In genomic region chr1:115063238-115063901, GRCh38 we compare ENCODE assay signal across 11 cellular contexts. TPM values are rescaled to one million over a fixed set of nuclear protein-coding genes. Genes with fewer than 3 reads are reported as not detected.
DNase-seq lines count a peak whose midpoint lies in the region; ATAC-seq, FAIRE-seq and TF ChIP-seq lines count a peak whose summit lies in the region.
"Had no signal": no experiment of that assay in that cellular context is flagged by ENCODE, and none has a peak within 500 bp of the region (broad histone marks: within the 10 kb centered on the region; RNA-seq: fewer than 3 reads in every experiment).

No MANE protein-coding gene starts in this region.

- 0 out of 5 replicates have a peak, but pooled peaks cover 0 to 5% of the 10 kb centered on the region in 2 experiments for H3K27me3 ChIP-seq in K562 (ENCODE audit: control insufficient read depth in 2 of 2, insufficient read depth in 2 of 2, low read length in 2 of 2)
- no peaks in the 10 kb centered on the region for H3K27me3 ChIP-seq in right lobe of liver

- H3K9me1 ChIP-seq in K562 (ENCODE audit: control insufficient read depth, insufficient read depth, low read length), result no peaks in the 10 kb centered on the region

- DNase-seq in activated T-cell treated with anti-CD3 and anti-CD28 coated beads, Interleukin-2, amount 50 U/mL, for 72 hours, result peak; percentile 39 to 47
- DNase-seq in activated T-cell treated with anti-CD3 and anti-CD28 coated beads, Interleukin-2, amount 50 U/mL, for 48 hours, result no peak
- DNase-seq in RPMI7951 (ENCODE audit: low read depth) (peak; percentile 92), K562 (ENCODE audit: extremely low read depth in 1 of 4, low spot score in 3 of 4) (no peak), NCI-H128 (lab: John Stamatoyannopoulos, UW; ENCODE audit: unreplicated experiment) (no peak), right lobe of liver (no peak)
- DNase-seq: NCI-H2029 treated with DMSO at 0.1 percent for 48 hours, WERI-Rb-1 had no signal

- TF ChIP-seq POLR2A in K562 (conservative IDR thresholded peaks at IDR 0.05), result no peak
- TF ChIP-seq POLR2A in right lobe of liver (IDR thresholded peaks at IDR 0.05), result no peak

- WGBS in K562 (ENCODE audit: insufficient coverage, low coverage, missing lambda C conversion rate), result under 1% methylated on average over 7 of the region's 7 CpGs
- 51% methylated on average over 7 of the region's 7 CpGs for WGBS in right lobe of liver (ENCODE audit: insufficient coverage, low coverage, low lambda C conversion rate, missing lambda C conversion rate)

- POLR2A ChIA-PET in K562 (lab: Yijun Ruan, JAX), result interaction anchor here (1.6 kb wide), 1 partner anchor 18 kb away, joined by 3 read pairs; no protein-coding TSS in a partner anchor

- BruUV-seq in K562 (replicated peaks; lab: Mats Ljungman, UMichigan), result no TSS peak

- H3K4me2 ChIP-seq in K562 (ENCODE audit: insufficient read depth, low read length), result no peak overlapping the region

- no peak overlapping the region for H3K4me3 ChIP-seq in K562
- no peak overlapping the region for H3K4me3 ChIP-seq in right lobe of liver

- H2AFZ ChIP-seq in K562 (ENCODE audit: low read depth, low read length), result no peak overlapping the region

- FAIRE-seq in K562 (lab: Jason Lieb, UNC), result no peak

- no peak for TF ChIP-seq EP300 in K562 (IDR thresholded peaks at IDR 0.05; ENCODE audit: low read length)

- no peaks in the 10 kb centered on the region for H3K4me1 ChIP-seq in K562 (replicated peaks in 1 of 2; ENCODE audit: control insufficient read depth in 2 of 2, insufficient read depth in 2 of 2, low read length in 2 of 2)
- H3K4me1 ChIP-seq in right lobe of liver, result no peaks in the 10 kb centered on the region

- H3K36me3 Mint-ChIP-seq in activated T-cell treated with anti-CD3 and anti-CD28 coated beads, Interleukin-2, amount 50 U/mL, for 72 hours (ENCODE audit: insufficient read depth in 2 of 2), result peaks cover 0 to 3% of the 10 kb centered on the region in 2 donors
- H3K36me3 Mint-ChIP-seq in stimulated activated naive CD8-positive, alpha-beta T cell treated with anti-CD3 and anti-CD28 coated beads, Interleukin-15, Interleukin-2, amounts not matched to agents 100 ng/mL and 50 ng/mL, for 24 hours (ENCODE audit: low read depth), result no peaks in the 10 kb centered on the region

- intact Hi-C loops in K562 (cut with micrococcal nuclease) (no loop called here), right lobe of liver (cut with DNase I) (no loop called here)

- no peak for TF ChIP-seq RAD21 in K562 (CRISPR knock-in tag; conservative IDR thresholded peaks at IDR 0.05 in 1 of 2, IDR thresholded peaks at IDR 0.05 in 1 of 2)

- H3K27ac ChIP-seq in K562 (ENCODE audit: extremely low read depth, low read depth, low read length) (no peak overlapping the region), right lobe of liver (no peak overlapping the region)
- H3K27ac ChIP-seq: WERI-Rb-1 had no signal

- ATAC-seq in activated T-cell treated with anti-CD3 and anti-CD28 coated beads, Interleukin-2, amount 50 U/mL, for 72 hours (replicated peaks in 1 of 2), result peak; percentile 74 to 77
- no peak for ATAC-seq in K562
- no peak for ATAC-seq in GM21529 (IDR thresholded peaks at IDR 0.05; ENCODE audit: unreplicated experiment)
- ATAC-seq in right lobe of liver, result no peak

- H3K9ac ChIP-seq in K562 (ENCODE audit: insufficient read depth in 1 of 2, low read depth in 2 of 2, low read length in 2 of 2), result no peak overlapping the region

- no peaks in the 10 kb centered on the region for H3K79me2 ChIP-seq in K562 (ENCODE audit: control insufficient read depth, insufficient read depth, low read length)

- H3K36me3 ChIP-seq in K562 (ENCODE audit: control insufficient read depth, insufficient read depth, low read length) (no peaks in the 10 kb centered on the region), right lobe of liver (no peaks in the 10 kb centered on the region)
- H3K36me3 ChIP-seq: WERI-Rb-1 had no signal

- peak overlapping the region; percentile 70 to 74 for H3K4me3 Mint-ChIP-seq in activated T-cell treated with anti-CD3 and anti-CD28 coated beads, Interleukin-2, amount 50 U/mL, for 72 hours
- H3K4me3 Mint-ChIP-seq in stimulated activated naive CD8-positive, alpha-beta T cell treated with anti-CD3 and anti-CD28 coated beads, Interleukin-15, Interleukin-2, amounts not matched to agents 100 ng/mL and 50 ng/mL, for 24 hours, result peak overlapping the region; percentile 61

- CTCF ChIA-PET in K562 (lab: Yijun Ruan, JAX; ENCODE audit: low intra/inter-chr PET ratio), result no interaction called here

- TF ChIP-seq CTCF in K562 (IDR thresholded peaks at IDR 0.05 in 2 of 3, conservative IDR thresholded peaks at IDR 0.05 in 1 of 3; ENCODE audit: insufficient read depth in 2 of 3, low read depth in 1 of 3, low read length in 3 of 3), result no peak
- no peak for TF ChIP-seq CTCF in right lobe of liver (IDR thresholded peaks at IDR 0.05)

- H4K20me1 ChIP-seq in K562 (replicated peaks; ENCODE audit: control insufficient read depth, insufficient read depth, low read length), result no peaks in the 10 kb centered on the region; the same call in 1 of the 2 replicates

- H3K9me3 ChIP-seq in K562 (replicated peaks; ENCODE audit: control insufficient read depth, insufficient read depth, low read depth, low read length) (no peaks in the 10 kb centered on the region), right lobe of liver (no peaks in the 10 kb centered on the region)

- in situ Hi-C loops in K562 (cut with MboI), result loop anchor here (25.0 kb wide), 1 partner anchor 1076 kb away; the partner anchor contains the start of gene OLFML3

- no peaks in the 10 kb centered on the region for H3K9me3 Mint-ChIP-seq in activated T-cell treated with anti-CD3 and anti-CD28 coated beads, Interleukin-2, amount 50 U/mL, for 72 hours
- H3K9me3 Mint-ChIP-seq in stimulated activated naive CD8-positive, alpha-beta T cell treated with anti-CD3 and anti-CD28 coated beads, Interleukin-15, Interleukin-2, amounts not matched to agents 100 ng/mL and 50 ng/mL, for 24 hours, result no peaks in the 10 kb centered on the region

- H3K27ac Mint-ChIP-seq in activated T-cell treated with anti-CD3 and anti-CD28 coated beads, Interleukin-2, amount 50 U/mL, for 72 hours, result peak overlapping the region; percentile 54
- peak overlapping the region; percentile 92 for H3K27ac Mint-ChIP-seq in stimulated activated naive CD8-positive, alpha-beta T cell treated with anti-CD3 and anti-CD28 coated beads, Interleukin-15, Interleukin-2, amounts not matched to agents 100 ng/mL and 50 ng/mL, for 24 hours

- peaks cover 41% of the 10 kb centered on the region for H3K4me1 Mint-ChIP-seq in activated T-cell treated with anti-CD3 and anti-CD28 coated beads, Interleukin-2, amount 50 U/mL, for 72 hours (ENCODE audit: low read depth)
- H3K4me1 Mint-ChIP-seq in stimulated activated naive CD8-positive, alpha-beta T cell treated with anti-CD3 and anti-CD28 coated beads, Interleukin-15, Interleukin-2, amounts not matched to agents 100 ng/mL and 50 ng/mL, for 24 hours (ENCODE audit: low read depth), result peaks cover 40% of the 10 kb centered on the region

- no peaks in the 10 kb centered on the region for H3K27me3 Mint-ChIP-seq in activated T-cell treated with anti-CD3 and anti-CD28 coated beads, Interleukin-2, amount 50 U/mL, for 72 hours (ENCODE audit: low read depth)
- no peaks in the 10 kb centered on the region for H3K27me3 Mint-ChIP-seq in stimulated activated naive CD8-positive, alpha-beta T cell treated with anti-CD3 and anti-CD28 coated beads, Interleukin-15, Interleukin-2, amounts not matched to agents 100 ng/mL and 50 ng/mL, for 24 hours

RNA-seq across cellular contexts. Expression of gene TSPAN2, which starts 25.9 kb away (rescaled TPM):
- 1 to 10 TPM; 2.1 to 4.3 TPM for total RNA-seq in activated T-cell treated with anti-CD3 and anti-CD28 coated beads, Interleukin-2, amount 50 U/mL, for 72 hours
- total RNA-seq in RPMI7951 (2014; rRNA removed; shearing (Covaris generic)), result 0.49 and 1.4 TPM in 2 replicates
- not detected in 2 replicates for total RNA-seq in K562 (2011; cell fraction: chromatin; rRNA removed; ENCODE audit: low replicate concordance)
- total RNA-seq in K562 (2011; cell fraction: nucleolus; rRNA removed), result not detected in 2 replicates
- not detected in 2 replicates for total RNA-seq in K562 (2011; cell fraction: nucleoplasm; rRNA removed)
- total RNA-seq in K562 (2014; rRNA removed), result not detected in 2 replicates
- total RNA-seq in K562 (2014; rRNA removed; fragmentation: Illumina TruSeq; extraction: Trizol), result not detected in 2 replicates
- not detected in 2 replicates for total RNA-seq in K562 (2015; rRNA removed; fragmentation: Illumina TruSeq; extraction: Trizol)
- not detected in 2 replicates for total RNA-seq in K562 (2021)
- polyA plus RNA-seq in K562 (2011; rRNA removed), result not detected in 2 replicates
- polyA plus RNA-seq in K562 (2011; cell fraction: cytosol; rRNA removed), result not detected in 2 replicates
- not detected in 2 replicates for polyA plus RNA-seq in K562 (2011; cell fraction: nucleus; rRNA removed)
- polyA plus RNA-seq in K562 (2012), result not detected in 2 replicates
- polyA plus RNA-seq in K562 (2014; fragmentation: Illumina TruSeq; extraction: Trizol), result not detected in 2 replicates
- polyA plus RNA-seq in K562 (2014; fragmentation: Nextera tagmentation; extraction: Ambion mirVana), result not detected
- polyA plus RNA-seq in K562 (2014; rRNA removed), result not detected in 2 replicates
- not detected in 2 replicates for polyA minus RNA-seq in K562 (2011; rRNA and poly(A)+ RNA removed)
- not detected in 2 replicates for polyA minus RNA-seq in K562 (2011; cell fraction: cytosol; rRNA and poly(A)+ RNA removed)
- not detected in 2 replicates for polyA minus RNA-seq in K562 (2011; cell fraction: nucleus; rRNA and poly(A)+ RNA removed)
- under 1 TPM in 4 of 6 experiments, not detected in 2; 0.35 to 0.55 (median 0.42) TPM for total RNA-seq in right lobe of liver

RNA-seq across cellular contexts. Expression of gene TSHB, which starts 33.7 kb away (rescaled TPM):
- not detected for total RNA-seq in activated T-cell treated with anti-CD3 and anti-CD28 coated beads, Interleukin-2, amount 50 U/mL, for 72 hours
- total RNA-seq in RPMI7951 (2014; rRNA removed; shearing (Covaris generic)), result not detected in 2 replicates
- not detected in 2 replicates for total RNA-seq in K562 (2011; cell fraction: chromatin; rRNA removed; ENCODE audit: low replicate concordance)
- not detected in 2 replicates for total RNA-seq in K562 (2011; cell fraction: nucleolus; rRNA removed)
- total RNA-seq in K562 (2011; cell fraction: nucleoplasm; rRNA removed), result not detected in 2 replicates
- total RNA-seq in K562 (2014; rRNA removed) (not detected in 2 replicates), K562 (2014; rRNA removed; fragmentation: Illumina TruSeq; extraction: Trizol) (not detected in 2 replicates), K562 (2015; rRNA removed; fragmentation: Illumina TruSeq; extraction: Trizol) (not detected in 2 replicates), K562 (2021) (not detected in 2 replicates), right lobe of liver (not detected)
- polyA plus RNA-seq in K562 (2011; rRNA removed) (not detected in 2 replicates), K562 (2014; fragmentation: Illumina TruSeq; extraction: Trizol) (not detected in 2 replicates), K562 (2014; fragmentation: Nextera tagmentation; extraction: Ambion mirVana) (not detected), K562 (2014; rRNA removed) (not detected in 2 replicates)
- polyA plus RNA-seq in K562 (2011; cell fraction: cytosol; rRNA removed), result not detected in 2 replicates
- polyA plus RNA-seq in K562 (2011; cell fraction: nucleus; rRNA removed), result not detected in 2 replicates
- polyA plus RNA-seq in K562 (2012), result not detected in 2 replicates
- polyA minus RNA-seq in K562 (2011; rRNA and poly(A)+ RNA removed), result not detected in 2 replicates
- polyA minus RNA-seq in K562 (2011; cell fraction: cytosol; rRNA and poly(A)+ RNA removed), result not detected in 2 replicates
- polyA minus RNA-seq in K562 (2011; cell fraction: nucleus; rRNA and poly(A)+ RNA removed), result not detected in 2 replicates
- total RNA-seq: mesenteric fat pad had no signal

Comparison
In these comparisons a context has a peak if more than half of its experiments do, and no peak if none do; other contexts are left out.
1. DNase-seq: peak in activated T-cell treated with anti-CD3 and anti-CD28 coated beads, Interleukin-2, amount 50 U/mL, for 72 hours (2 of 2) and RPMI7951 (single experiment); none in activated T-cell treated with anti-CD3 and anti-CD28 coated beads, Interleukin-2, amount 50 U/mL, for 48 hours (0 of 2), K562 (0 of 4), NCI-H128 (single experiment) and right lobe of liver (0 of 3).
2. ATAC-seq: peak in activated T-cell treated with anti-CD3 and anti-CD28 coated beads, Interleukin-2, amount 50 U/mL, for 72 hours (2 of 2); none in K562 (single experiment), GM21529 (single experiment) and right lobe of liver (0 of 4).